Comparison of ENCODE assay signal across 11 cellular contexts in the genomic region with DNA sequence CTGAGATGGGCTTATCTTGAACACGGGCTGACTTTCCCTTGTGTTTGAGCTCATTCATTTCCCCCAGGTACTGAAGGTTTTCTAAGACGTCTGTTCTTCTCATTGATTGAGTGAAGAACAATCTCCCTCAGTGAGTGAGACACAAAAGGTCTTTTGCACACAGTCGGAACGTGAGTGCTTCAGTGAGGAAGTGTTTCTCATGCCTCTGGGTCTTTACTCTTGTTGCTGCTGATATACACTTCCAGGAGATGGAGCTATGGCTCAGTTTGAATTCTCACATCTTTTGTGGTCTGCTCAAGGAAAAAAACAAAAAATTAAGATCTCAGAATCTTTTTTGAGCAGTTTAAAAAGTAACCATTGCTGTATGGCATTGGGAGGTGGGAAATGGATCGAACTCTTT.
DNase-seq lines count a peak whose midpoint lies in the region; ATAC-seq, FAIRE-seq and TF ChIP-seq lines count a peak whose summit lies in the region.
"Had no signal": no experiment of that assay in that cellular context is flagged by ENCODE, and none has a peak within 500 bp of the region (broad histone marks: within the 10 kb centered on the region; RNA-seq: fewer than 3 reads in every experiment).

No MANE protein-coding gene starts in this region.

- H3K9me3 Mint-ChIP-seq in stimulated activated naive B cell treated with anti-CD40 and anti-IgM and Interleukin-4, amounts not matched to agents 10 μg/mL and 1 μg/mL and 100 μg/mL, for 72 hours, result peaks cover 0 to 1% of the 10 kb centered on the region in 2 donors
- H3K9me3 Mint-ChIP-seq in activated CD4-positive, alpha-beta memory T cell treated with anti-CD3 and anti-CD28 coated beads, Interleukin-2, amount 10 ng/mL, durations not matched to agents 7 days and 5 days, result no peaks in the 10 kb centered on the region
- H3K9me3 Mint-ChIP-seq: T-helper 1 cell treated with Interleukin-12 subunit alpha and Interleukin-12 subunit beta and Interleukin-4 antibody, amounts not matched to agents 30 μg/mL and 1 μg/mL, for 36 hours had no signal

- DNase-seq in left ventricle myocardium inferior, result no peak
- no peak for DNase-seq in Right ventricle myocardium inferior (ENCODE audit: missing footprints)
- DNase-seq in NCI-H774 (lab: John Stamatoyannopoulos, UW), result peak; percentile 32
- DNase-seq in foreskin melanocyte, result peak; percentile 45
- DNase-seq in MG63, result no peak
- no peak for DNase-seq in stimulated activated naive B cell treated with anti-CD40 and anti-IgM and Interleukin-4, amounts not matched to agents 10 μg/mL and 1 μg/mL and 100 μg/mL, for 72 hours
- DNase-seq in activated CD4-positive, alpha-beta memory T cell treated with anti-CD3 and anti-CD28 coated beads, Interleukin-2, amount 10 ng/mL, durations not matched to agents 7 days and 5 days, result no peak
- DNase-seq in kidney, result no peak
- DNase-seq: central memory CD4-positive, alpha-beta T cell had no signal

- H3K27ac ChIP-seq in left ventricle myocardium inferior (replicated peaks) (no peak overlapping the region), kidney (ENCODE audit: low read depth in 2 of 2, low read length in 2 of 2) (no peak overlapping the region)

- POLR2A ChIA-PET in activated CD4-positive, alpha-beta memory T cell treated with anti-CD3 and anti-CD28 coated beads, Interleukin-2, amount 10 ng/mL, durations not matched to agents 7 days and 5 days (lab: Charles Lee), result no interaction called here

- TF ChIP-seq CTCF in left ventricle myocardium inferior (IDR thresholded peaks at IDR 0.05; ENCODE audit: borderline replicate concordance) (peak; percentile 54), kidney (IDR thresholded peaks at IDR 0.05; ENCODE audit: borderline replicate concordance, extremely low read depth, insufficient read depth) (no peak)

- no peaks in the 10 kb centered on the region for H3K4me1 Mint-ChIP-seq in stimulated activated naive B cell treated with anti-CD40 and anti-IgM and Interleukin-4, amounts not matched to agents 10 μg/mL and 1 μg/mL and 100 μg/mL, for 72 hours
- no peaks in the 10 kb centered on the region for H3K4me1 Mint-ChIP-seq in activated CD4-positive, alpha-beta memory T cell treated with anti-CD3 and anti-CD28 coated beads, Interleukin-2, amount 10 ng/mL, durations not matched to agents 7 days and 5 days

- peaks cover under 1% of the 10 kb centered on the region for H3K9me3 ChIP-seq in left ventricle myocardium inferior (replicated peaks)
- no peaks in the 10 kb centered on the region for H3K9me3 ChIP-seq in MG63
- no peaks in the 10 kb centered on the region for H3K9me3 ChIP-seq in kidney (ENCODE audit: control insufficient read depth in 1 of 2, low read length in 2 of 2)

- FAIRE-seq in kidney (lab: Jason Lieb, UNC), result no peak
- FAIRE-seq: H54 had no signal

- no peaks in the 10 kb centered on the region for H3K4me1 ChIP-seq in left ventricle myocardium inferior
- H3K4me1 ChIP-seq in kidney (ENCODE audit: control insufficient read depth in 1 of 2, insufficient read depth in 1 of 2, low read depth in 1 of 2, low read length in 2 of 2), result no peaks in the 10 kb centered on the region

- no peak overlapping the region for H3K27ac Mint-ChIP-seq in stimulated activated naive B cell treated with anti-CD40 and anti-IgM and Interleukin-4, amounts not matched to agents 10 μg/mL and 1 μg/mL and 100 μg/mL, for 72 hours
- H3K27ac Mint-ChIP-seq in activated CD4-positive, alpha-beta memory T cell treated with anti-CD3 and anti-CD28 coated beads, Interleukin-2, amount 10 ng/mL, durations not matched to agents 7 days and 5 days, result no peak overlapping the region
- H3K27ac Mint-ChIP-seq: T-helper 1 cell treated with Interleukin-12 subunit alpha and Interleukin-12 subunit beta and Interleukin-4 antibody, amounts not matched to agents 30 μg/mL and 1 μg/mL, for 36 hours had no signal

- intact Hi-C loops in left ventricle myocardium inferior (cut with micrococcal nuclease), result loop anchor here (5.0 kb wide), 1 partner anchor 266 kb away; no protein-coding TSS in a partner anchor
- intact Hi-C loops in Right ventricle myocardium inferior (cut with DNase I), result loop anchor here (1.0 to 5.0 kb wide), 2 partner anchors 119 to 267 kb away; no protein-coding TSS in a partner anchor
- intact Hi-C loops in kidney (cut with DNase I), result no loop called here

- H3K27me3 ChIP-seq in left ventricle myocardium inferior (ENCODE audit: low read depth), result no peaks in the 10 kb centered on the region
- H3K27me3 ChIP-seq in MG63, result no peaks in the 10 kb centered on the region

- no peak overlapping the region for H3K4me3 Mint-ChIP-seq in stimulated activated naive B cell treated with anti-CD40 and anti-IgM and Interleukin-4, amounts not matched to agents 10 μg/mL and 1 μg/mL and 100 μg/mL, for 72 hours
- H3K4me3 Mint-ChIP-seq in activated CD4-positive, alpha-beta memory T cell treated with anti-CD3 and anti-CD28 coated beads, Interleukin-2, amount 10 ng/mL, durations not matched to agents 7 days and 5 days, result no peak overlapping the region
- H3K4me3 Mint-ChIP-seq: T-helper 1 cell treated with Interleukin-12 subunit alpha and Interleukin-12 subunit beta and Interleukin-4 antibody, amounts not matched to agents 30 μg/mL and 1 μg/mL, for 36 hours had no signal

- H3K4me3 ChIP-seq in left ventricle myocardium inferior, result no peak overlapping the region
- no peak overlapping the region for H3K4me3 ChIP-seq in MG63
- H3K4me3 ChIP-seq in kidney (ENCODE audit: low read length in 2 of 2), result no peak overlapping the region

- H3K36me3 ChIP-seq in left ventricle myocardium inferior (no peaks in the 10 kb centered on the region), MG63 (no peaks in the 10 kb centered on the region), kidney (ENCODE audit: control insufficient read depth in 1 of 2, insufficient read depth in 2 of 2, low read length in 2 of 2) (no peaks in the 10 kb centered on the region)

- ATAC-seq in Right ventricle myocardium inferior, result no peak
- ATAC-seq in stimulated activated naive B cell treated with anti-CD40 and anti-IgM and Interleukin-4, amounts not matched to agents 10 μg/mL and 1 μg/mL and 100 μg/mL, for 72 hours (replicated peaks), result no peak

- no peak overlapping the region for H3K9ac ChIP-seq in kidney (ENCODE audit: low read length in 2 of 2)

- H3K36me3 Mint-ChIP-seq in stimulated activated naive B cell treated with anti-CD40 and anti-IgM and Interleukin-4, amounts not matched to agents 10 μg/mL and 1 μg/mL and 100 μg/mL, for 72 hours, result no peaks in the 10 kb centered on the region
- H3K36me3 Mint-ChIP-seq in activated CD4-positive, alpha-beta memory T cell treated with anti-CD3 and anti-CD28 coated beads, Interleukin-2, amount 10 ng/mL, durations not matched to agents 7 days and 5 days (ENCODE audit: low read depth), result no peaks in the 10 kb centered on the region

- H3K27me3 Mint-ChIP-seq in stimulated activated naive B cell treated with anti-CD40 and anti-IgM and Interleukin-4, amounts not matched to agents 10 μg/mL and 1 μg/mL and 100 μg/mL, for 72 hours, result no peaks in the 10 kb centered on the region
- no peaks in the 10 kb centered on the region for H3K27me3 Mint-ChIP-seq in activated CD4-positive, alpha-beta memory T cell treated with anti-CD3 and anti-CD28 coated beads, Interleukin-2, amount 10 ng/mL, durations not matched to agents 7 days and 5 days

- CTCF ChIA-PET in activated CD4-positive, alpha-beta memory T cell treated with anti-CD3 and anti-CD28 coated beads, Interleukin-2, amount 10 ng/mL, durations not matched to agents 7 days and 5 days (lab: Charles Lee), result no interaction called here

Comparison
In these comparisons a context has a peak if more than half of its experiments do, and no peak if none do; other contexts are left out.
1. DNase-seq: peak in NCI-H774 (single experiment) and foreskin melanocyte (single experiment); none in left ventricle myocardium inferior (single experiment), Right ventricle myocardium inferior (single experiment), MG63 (single experiment), stimulated activated naive B cell treated with anti-CD40 and anti-IgM and Interleukin-4, amounts not matched to agents 10 μg/mL and 1 μg/mL and 100 μg/mL, for 72 hours (single experiment), activated CD4-positive, alpha-beta memory T cell treated with anti-CD3 and anti-CD28 coated beads, Interleukin-2, amount 10 ng/mL, durations not matched to agents 7 days and 5 days (single experiment) and kidney (single experiment).